21 cellular contexts compared by ENCODE assay signal in the genomic region with DNA sequence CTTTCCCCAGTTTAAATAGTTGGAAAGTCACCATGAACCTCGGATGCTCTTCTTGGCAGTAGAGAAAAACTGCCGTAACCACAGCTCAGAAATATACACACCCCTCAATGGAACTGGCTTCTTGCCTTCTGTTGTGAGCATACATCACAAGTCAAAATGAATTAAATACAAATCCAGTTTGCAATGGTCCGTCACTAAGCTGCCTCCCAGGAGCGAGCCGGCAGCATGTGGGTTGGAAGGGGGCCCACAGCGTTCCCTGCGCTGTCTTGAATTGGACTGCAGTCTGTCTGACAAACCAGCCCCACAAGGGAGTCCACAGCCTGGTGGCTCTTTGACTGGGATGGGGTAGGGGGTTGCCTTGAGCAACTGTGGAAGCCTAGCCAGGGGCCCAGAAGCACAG. TPM values are rescaled to one million over a fixed set of nuclear protein-coding genes. Genes with fewer than 3 reads are reported as not detected.
DNase-seq lines count a peak whose midpoint lies in the region; ATAC-seq and TF ChIP-seq lines count a peak whose summit lies in the region.
"Had no signal": no experiment of that assay in that cellular context is flagged by ENCODE, and none has a peak within 500 bp of the region (broad histone marks: within the 10 kb centered on the region; RNA-seq: fewer than 3 reads in every experiment).

No MANE protein-coding gene starts in this region.

- H4K8ac ChIP-seq in mesenchymal stem cell (ENCODE audit: low read length): no peak overlapping the region

- no peak overlapping the region for H3K4ac ChIP-seq in mesenchymal stem cell (ENCODE audit: low read depth in 1 of 2, low read length in 2 of 2)

- no peak overlapping the region for H3K14ac ChIP-seq in mesenchymal stem cell (ENCODE audit: low read length in 2 of 2)

- H3K9me3 ChIP-seq in endodermal cell (ENCODE audit: control insufficient read depth, low read length): no peaks in the 10 kb centered on the region
- no peaks in the 10 kb centered on the region for H3K9me3 ChIP-seq in osteoblast (ENCODE audit: low read depth, low read length)
- H3K9me3 ChIP-seq in mesenchymal stem cell (ENCODE audit: control insufficient read depth, low read length): no peaks in the 10 kb centered on the region
- H3K9me3 ChIP-seq: esophagus muscularis mucosa, HAP-1, heart right ventricle, psoas muscle, SJCRH30, testis had no signal

- no peak overlapping the region for H2BK5ac ChIP-seq in mesenchymal stem cell (ENCODE audit: low read depth, low read length, poor library complexity, severe bottlenecking)

- H3K79me2 ChIP-seq in osteoblast (ENCODE audit: insufficient read depth, low read length): no peaks in the 10 kb centered on the region

- TF ChIP-seq CTCF in AG09319 (IDR thresholded peaks at IDR 0.05; ENCODE audit: low read depth, low read length) (no peak), endodermal cell (conservative IDR thresholded peaks at IDR 0.05) (no peak), osteoblast (IDR thresholded peaks at IDR 0.05; ENCODE audit: extremely low read depth, low read depth, low read length) (no peak)

- H2BK120ac ChIP-seq in mesenchymal stem cell (ENCODE audit: low read depth, low read length): no peak overlapping the region

- peak; percentile 84 for DNase-seq in AG09319 (ENCODE audit: extremely low read depth, low read depth)
- peak; percentile 32 to 53 for DNase-seq in NCI-H187 (lab: John Stamatoyannopoulos, UW)
- DNase-seq in endodermal cell: no peak
- peak; percentile 83 for DNase-seq in osteoblast (ENCODE audit: insufficient read length, low spot score, missing footprints)
- DNase-seq in RPMI8226: no peak
- no peak for DNase-seq in mesenchymal stem cell
- DNase-seq in Kasumi-1 (lab: John Stamatoyannopoulos, UW): no peak
- DNase-seq: heart right ventricle; islet precursor cell; naive thymus-derived CD8-positive, alpha-beta T cell; PC-3; psoas muscle; SJCRH30; T-helper 2 cell; testis had no signal

- H3K23ac ChIP-seq in mesenchymal stem cell (ENCODE audit: low read length in 2 of 2): no peak overlapping the region

- H3K36me3 Mint-ChIP-seq in endodermal cell (ENCODE audit: low read depth): peaks cover 5% of the 10 kb centered on the region
- H3K36me3 Mint-ChIP-seq: activated naive CD8-positive, alpha-beta T cell; naive thymus-derived CD8-positive, alpha-beta T cell; WTC11 had no signal

- H3K27me3 ChIP-seq in endodermal cell (ENCODE audit: control insufficient read depth, insufficient read depth, low read length, poor library complexity, severe bottlenecking) (no peaks in the 10 kb centered on the region), osteoblast (ENCODE audit: insufficient read depth, low read length) (no peaks in the 10 kb centered on the region), mesenchymal stem cell (ENCODE audit: control insufficient read depth in 1 of 2, insufficient read depth in 1 of 2, low read length in 2 of 2) (peaks cover 16 to 33% of the 10 kb centered on the region in 2 experiments)
- H3K27me3 ChIP-seq: esophagus muscularis mucosa, heart right ventricle, testis had no signal

- H2BK15ac ChIP-seq in mesenchymal stem cell (ENCODE audit: low read depth, poor library complexity, severe bottlenecking): no peak overlapping the region

- H3K4me2 ChIP-seq in osteoblast (ENCODE audit: insufficient read depth, low read length) (peak overlapping the region; percentile 17), mesenchymal stem cell (ENCODE audit: low read length, poor library complexity, severe bottlenecking) (no peak overlapping the region)

- H3K79me1 ChIP-seq in mesenchymal stem cell (replicated peaks; ENCODE audit: low read length, poor library complexity, severe bottlenecking): no peaks in the 10 kb centered on the region

- H2AFZ ChIP-seq in osteoblast (ENCODE audit: low read length): peak overlapping the region; percentile 58
- no peak overlapping the region for H2AFZ ChIP-seq in mesenchymal stem cell (ENCODE audit: low read depth, low read length)

- no peak for ATAC-seq in GM21528 (IDR thresholded peaks at IDR 0.05; ENCODE audit: low FRiP score, unreplicated experiment)
- ATAC-seq: naive thymus-derived CD8-positive, alpha-beta T cell; PC-3; WTC11 had no signal

- H3K18ac ChIP-seq in mesenchymal stem cell (ENCODE audit: low read depth in 1 of 2, low read length in 2 of 2): no peak overlapping the region

- H3K27ac Mint-ChIP-seq in endodermal cell: no peak overlapping the region
- H3K27ac Mint-ChIP-seq: activated naive CD8-positive, alpha-beta T cell; naive thymus-derived CD8-positive, alpha-beta T cell; WTC11 had no signal

- H3K27me3 Mint-ChIP-seq in endodermal cell (ENCODE audit: insufficient read depth): no peaks in the 10 kb centered on the region
- H3K27me3 Mint-ChIP-seq: activated naive CD8-positive, alpha-beta T cell had no signal

- H3K9me3 Mint-ChIP-seq in endodermal cell: no peaks in the 10 kb centered on the region
- H3K9me3 Mint-ChIP-seq: naive thymus-derived CD8-positive, alpha-beta T cell; WTC11 had no signal

- 94 to 96% methylated on average over 2 to 7 of the region's 7 CpGs for WGBS in endodermal cell (ENCODE audit: insufficient coverage in 1 of 2, insufficient read length in 1 of 2), 2 experiments
- 96% methylated on average over 7 of the region's 7 CpGs for WGBS in mesenchymal stem cell

- H3K4me1 Mint-ChIP-seq in endodermal cell: peaks cover 14% of the 10 kb centered on the region

- H4K91ac ChIP-seq in mesenchymal stem cell (ENCODE audit: low read length): no peak overlapping the region

- H2AK5ac ChIP-seq in mesenchymal stem cell (ENCODE audit: low read length, severe bottlenecking): no peak overlapping the region

- H3K4me1 ChIP-seq in endodermal cell (ENCODE audit: control insufficient read depth, insufficient read depth, low read length): no peaks in the 10 kb centered on the region
- H3K4me1 ChIP-seq in osteoblast (ENCODE audit: insufficient read depth, low read length): peaks cover 4% of the 10 kb centered on the region
- no peaks in the 10 kb centered on the region for H3K4me1 ChIP-seq in mesenchymal stem cell (ENCODE audit: control insufficient read depth, insufficient read depth, low read depth, low read length)
- H3K4me1 ChIP-seq: HAP-1, psoas muscle, SJCRH30, testis had no signal

- no peak overlapping the region for H3K9ac ChIP-seq in endodermal cell (ENCODE audit: extremely low read depth, low read length, poor library complexity, severe bottlenecking)
- H3K9ac ChIP-seq in mesenchymal stem cell (ENCODE audit: low read length): no peak overlapping the region

- H3K36me3 ChIP-seq in endodermal cell (ENCODE audit: control insufficient read depth, insufficient read depth, low read length): no peaks in the 10 kb centered on the region
- H3K36me3 ChIP-seq in osteoblast (ENCODE audit: insufficient read depth, low read length): no peaks in the 10 kb centered on the region
- no peaks in the 10 kb centered on the region for H3K36me3 ChIP-seq in mesenchymal stem cell (ENCODE audit: control insufficient read depth in 1 of 2, insufficient read depth in 2 of 2, low read depth in 1 of 2, low read length in 2 of 2)
- H3K36me3 ChIP-seq: esophagus muscularis mucosa, SJCRH30 had no signal

- H3K4me3 ChIP-seq in endodermal cell (ENCODE audit: low read length) (no peak overlapping the region), osteoblast (ENCODE audit: insufficient read depth, low read length) (no peak overlapping the region), mesenchymal stem cell (ENCODE audit: insufficient read depth in 1 of 2, low read depth in 1 of 2, low read length in 2 of 2) (no peak overlapping the region)
- H3K4me3 ChIP-seq: esophagus muscularis mucosa, HAP-1, heart right ventricle, psoas muscle, SJCRH30, testis had no signal

- H3K27ac ChIP-seq in endodermal cell (ENCODE audit: low read depth, low read length) (peak overlapping the region; percentile 53), osteoblast (ENCODE audit: low read depth, low read length) (no peak overlapping the region), mesenchymal stem cell (ENCODE audit: low read length, poor library complexity, severe bottlenecking) (no peak overlapping the region)
- H3K27ac ChIP-seq: esophagus muscularis mucosa, heart right ventricle, HL-60, psoas muscle, SJCRH30, testis had no signal

- H2BK12ac ChIP-seq in mesenchymal stem cell (ENCODE audit: low read length in 2 of 2): no peak overlapping the region

- H3K4me3 Mint-ChIP-seq in endodermal cell: no peak overlapping the region
- H3K4me3 Mint-ChIP-seq: activated naive CD8-positive, alpha-beta T cell; naive thymus-derived CD8-positive, alpha-beta T cell; WTC11 had no signal

- no peaks in the 10 kb centered on the region for H4K20me1 ChIP-seq in osteoblast (ENCODE audit: insufficient read depth, low read length)

RNA-seq across cellular contexts. Expression of a gene that starts 38.3 kb away (rescaled TPM):
- total RNA-seq in endodermal cell (100 to 1,000 TPM; 162 to 183 TPM), osteoblast (139 and 153 TPM in 2 replicates)
- 199 TPM for polyA plus RNA-seq in endodermal cell (2013, experiment 1 of 2)
- 191 TPM for polyA plus RNA-seq in endodermal cell (2013, experiment 2 of 2)
- 134 TPM for polyA plus RNA-seq in mesenchymal stem cell (2013, experiment 1 of 2)
- polyA plus RNA-seq in mesenchymal stem cell (2013, experiment 2 of 2): 133 TPM

Comparison
In these comparisons a context has a peak if more than half of its experiments do, and no peak if none do; other contexts are left out.
1. DNase-seq: peak in AG09319 (single experiment), NCI-H187 (2 of 2) and osteoblast (single experiment); none in endodermal cell (single experiment), RPMI8226 (single experiment), mesenchymal stem cell (single experiment) and Kasumi-1 (0 of 2).